11 cellular contexts compared by ENCODE assay signal in genomic region chr20:10505320-10506226, GRCh38.
DNase-seq lines count a peak whose midpoint lies in the region; ATAC-seq and TF ChIP-seq lines count a peak whose summit lies in the region.
"Had no signal": no experiment of that assay in that cellular context is flagged by ENCODE, and none has a peak within 500 bp of the region (broad histone marks: within the 10 kb centered on the region; RNA-seq: fewer than 3 reads in every experiment).

No MANE protein-coding gene starts in this region.

- WGBS in right lobe of liver (ENCODE audit: insufficient coverage, low coverage, low lambda C conversion rate, missing lambda C conversion rate) = 19% methylated on average over 8 of the region's 8 CpGs
- 43 to 44% methylated on average over 8 of the region's 8 CpGs for WGBS in tibial nerve, 2 donors

- H3K9ac ChIP-seq in colonic mucosa (ENCODE audit: low read depth in 2 of 2, low read length in 2 of 2) = peak overlapping the region in 1 of 2 donors; percentile 28

- no peak for TF ChIP-seq EP300 in tibial nerve (IDR thresholded peaks at IDR 0.05)

- peak; percentile 70 to 87 (median 80) for ATAC-seq in right lobe of liver
- no peak for ATAC-seq in GM19395 (IDR thresholded peaks at IDR 0.05; ENCODE audit: unreplicated experiment)
- ATAC-seq: stimulated activated naive CD8-positive, alpha-beta T cell treated with anti-CD3 and anti-CD28 coated beads, Interleukin-15, Interleukin-2, amounts not matched to agents 100 U/mL and 50 U/mL, for 24 hours had no signal

- H3K27me3 ChIP-seq in colonic mucosa = no peaks in the 10 kb centered on the region
- H3K27me3 ChIP-seq in right lobe of liver = no peaks in the 10 kb centered on the region
- H3K27me3 ChIP-seq in tibial nerve = no peaks in the 10 kb centered on the region
- H3K27me3 ChIP-seq: cardiac muscle cell had no signal

- H3K27ac ChIP-seq in colonic mucosa = peak overlapping the region; percentile 12
- H3K27ac ChIP-seq in right lobe of liver = peak overlapping the region; percentile 10 to 61 (median 32)
- H3K27ac ChIP-seq in tibial nerve = peak overlapping the region; percentile 51 to 86 (median 71)
- H3K27ac ChIP-seq: 22Rv1, cardiac muscle cell had no signal

- H3K36me3 ChIP-seq in colonic mucosa (no peaks in the 10 kb centered on the region), right lobe of liver (no peaks in the 10 kb centered on the region), tibial nerve (no peaks in the 10 kb centered on the region)
- H3K36me3 ChIP-seq: cardiac muscle cell had no signal

- TF ChIP-seq CTCF in colonic mucosa (IDR thresholded peaks at IDR 0.05) (no peak), right lobe of liver (IDR thresholded peaks at IDR 0.05) (no peak), tibial nerve (IDR thresholded peaks at IDR 0.05) (no peak)

- TF ChIP-seq POLR2A in right lobe of liver (IDR thresholded peaks at IDR 0.05) = no peak
- no peak for TF ChIP-seq POLR2A in tibial nerve (IDR thresholded peaks at IDR 0.05)

- no peaks in the 10 kb centered on the region for H3K9me3 ChIP-seq in colonic mucosa
- H3K9me3 ChIP-seq in right lobe of liver = no peaks in the 10 kb centered on the region
- no peaks in the 10 kb centered on the region for H3K9me3 ChIP-seq in tibial nerve

- H3K4me3 ChIP-seq in colonic mucosa (no peak overlapping the region), right lobe of liver (peak overlapping the region in 1 of 3 donors; percentile 10), tibial nerve (no peak overlapping the region)
- H3K4me3 ChIP-seq: cardiac muscle cell had no signal

- H3K4me1 ChIP-seq in colonic mucosa (peaks cover 5% of the 10 kb centered on the region), right lobe of liver (peaks cover 0 to 29% (median 14%) of the 10 kb centered on the region in 4 donors), tibial nerve (peaks cover 4 to 82% (median 33%) of the 10 kb centered on the region in 4 donors)

- intact Hi-C loops in colonic mucosa (cut with DNase I) = no loop called here
- intact Hi-C loops in right lobe of liver (cut with DNase I) = no loop called here

- DNase-seq in DMS 273 (lab: John Stamatoyannopoulos, UW; ENCODE audit: unreplicated experiment) = peak; percentile 42
- no peak for DNase-seq in DMS 273 treated with DMSO at 0.1 percent for 48 hours (lab: John Stamatoyannopoulos, UW)
- DNase-seq in colonic mucosa = no peak
- DNase-seq in right lobe of liver = peak in 1 of 3 donors; percentile 75
- peak in 1 of 2 donors; percentile 63 for DNase-seq in tibial nerve (ENCODE audit: low spot score in 2 of 2)
- no peak for DNase-seq in ecto neural progenitor cell (ENCODE audit: low spot score)
- no peak for DNase-seq in NK-92 treated with Interleukin-12 subunit alpha and Interleukin-12 subunit beta, amount 100 ng/mL, for 24 hours (lab: John Stamatoyannopoulos, UW)
- DNase-seq: stimulated activated naive CD8-positive, alpha-beta T cell treated with anti-CD3 and anti-CD28 coated beads, Interleukin-15, Interleukin-2, amounts not matched to agents 100 U/mL and 50 U/mL, for 24 hours had no signal

Comparison
In these comparisons a context has a peak if more than half of its experiments do, and no peak if none do; other contexts are left out.
1. H3K27ac ChIP-seq: peak in every context shown above with its lines; median percentile 71 in tibial nerve; 32 in right lobe of liver; 12 in colonic mucosa.